Comparison of ENCODE assay signal across 22 cellular contexts in genomic region chr7:50615519-50615845, GRCh38. TPM values are rescaled to one million over a fixed set of nuclear protein-coding genes. Genes with fewer than 3 reads are reported as not detected.
DNase-seq lines count a peak whose midpoint lies in the region; ATAC-seq and TF ChIP-seq lines count a peak whose summit lies in the region.
"Had no signal": no experiment of that assay in that cellular context is flagged by ENCODE, and none has a peak within 500 bp of the region (broad histone marks: within the 10 kb centered on the region; RNA-seq: fewer than 3 reads in every experiment).

No MANE protein-coding gene starts in this region.

- no peak for TF ChIP-seq CTCF in hepatocyte (IDR thresholded peaks at IDR 0.05; ENCODE audit: poor library complexity)

- H3K36me3 Mint-ChIP-seq in central memory CD8-positive, alpha-beta T cell (ENCODE audit: insufficient read depth), result peaks cover 4% of the 10 kb centered on the region
- peaks cover 3% of the 10 kb centered on the region for H3K36me3 Mint-ChIP-seq in activated CD4-positive, alpha-beta memory T cell treated with anti-CD3 and anti-CD28 coated beads for 36 hours

- H3K36me3 ChIP-seq in hepatocyte (replicated peaks; ENCODE audit: insufficient read depth, low read depth) (no peaks in the 10 kb centered on the region), mucosa of rectum (ENCODE audit: control insufficient read depth in 2 of 2, insufficient read depth in 2 of 2, low read length in 2 of 2) (peaks cover 2 to 4% of the 10 kb centered on the region in 2 donors)

- H3K27me3 ChIP-seq in hepatocyte (no peaks in the 10 kb centered on the region), mucosa of rectum (ENCODE audit: control insufficient read depth in 2 of 2, insufficient read depth in 2 of 2, low read length in 2 of 2) (no peaks in the 10 kb centered on the region)
- H3K27me3 ChIP-seq: BLaER1 had no signal

- no peaks in the 10 kb centered on the region for H4K20me1 ChIP-seq in hepatocyte (ENCODE audit: insufficient read depth, poor library complexity, severe bottlenecking)
- H4K20me1 ChIP-seq: BLaER1 had no signal

- peaks cover 26% of the 10 kb centered on the region for H3K4me1 Mint-ChIP-seq in central memory CD8-positive, alpha-beta T cell
- peaks cover 14% of the 10 kb centered on the region for H3K4me1 Mint-ChIP-seq in activated CD4-positive, alpha-beta memory T cell treated with anti-CD3 and anti-CD28 coated beads for 36 hours (ENCODE audit: low read depth)
- H3K4me1 Mint-ChIP-seq: H9 had no signal

- H3K27ac ChIP-seq in hepatocyte (peak overlapping the region; percentile 83), mucosa of rectum (ENCODE audit: low read depth in 2 of 2, low read length in 2 of 2) (peak overlapping the region; percentile 37 to 56)
- H3K27ac ChIP-seq: BLaER1, GM23248, PC-9 had no signal

- no peaks in the 10 kb centered on the region for H3K9me2 ChIP-seq in hepatocyte (replicated peaks; ENCODE audit: insufficient read depth)

- H3K79me2 ChIP-seq in hepatocyte, result no peaks in the 10 kb centered on the region

- H3K9me3 ChIP-seq in hepatocyte (ENCODE audit: low read depth), result no peaks in the 10 kb centered on the region
- H3K9me3 ChIP-seq in mucosa of rectum (ENCODE audit: control insufficient read depth in 2 of 2, low read length in 2 of 2), result no peaks in the 10 kb centered on the region
- H3K9me3 ChIP-seq: BLaER1 had no signal

- H3K27me3 Mint-ChIP-seq in central memory CD8-positive, alpha-beta T cell, result no peaks in the 10 kb centered on the region
- H3K27me3 Mint-ChIP-seq in activated CD4-positive, alpha-beta memory T cell treated with anti-CD3 and anti-CD28 coated beads for 36 hours, result no peaks in the 10 kb centered on the region
- H3K27me3 Mint-ChIP-seq: CD4-positive, alpha-beta T cell had no signal

- CTCF ChIA-PET in activated CD4-positive, alpha-beta memory T cell treated with anti-CD3 and anti-CD28 coated beads for 36 hours (lab: Charles Lee), result interaction anchor here (1.2 to 2.9 kb wide), 6 partner anchors 8 to 545 kb away, joined by 3 to 18 read pairs (median 9); no protein-coding TSS in a partner anchor

- DNase-seq in central memory CD8-positive, alpha-beta T cell (ENCODE audit: low spot score in 2 of 2), result no peak
- no peak for DNase-seq in hepatocyte (ENCODE audit: low spot score)
- DNase-seq in SHP77 (lab: John Stamatoyannopoulos, UW), result no peak
- DNase-seq in activated CD4-positive, alpha-beta memory T cell treated with anti-CD3 and anti-CD28 coated beads for 36 hours, result no peak
- no peak for DNase-seq in UCSD-AML1 (lab: John Stamatoyannopoulos, UW; ENCODE audit: unreplicated experiment)
- DNase-seq: CD4-positive, alpha-beta T cell; COR-L47; GM23248; H9; HFFc6; NCI-H1092; NCI-H1436 treated with DMSO at 0.1 percent for 48 hours; NCI-H2029; NCI-H226; NCI-H748 treated with DMSO at 0.1 percent for 48 hours; PC-9; SHP77 treated with DMSO at 0.1 percent for 48 hours had no signal

- H3K4me3 ChIP-seq in hepatocyte, result no peak overlapping the region
- H3K4me3 ChIP-seq in mucosa of rectum (ENCODE audit: low read length in 2 of 2), result no peak overlapping the region
- H3K4me3 ChIP-seq: BLaER1, GM23248, K562, PC-9 had no signal

- intact Hi-C loops in activated CD4-positive, alpha-beta memory T cell treated with anti-CD3 and anti-CD28 coated beads for 36 hours (cut with micrococcal nuclease), result no loop called here

- no peak overlapping the region for H3K4me3 Mint-ChIP-seq in central memory CD8-positive, alpha-beta T cell
- no peak overlapping the region for H3K4me3 Mint-ChIP-seq in activated CD4-positive, alpha-beta memory T cell treated with anti-CD3 and anti-CD28 coated beads for 36 hours
- H3K4me3 Mint-ChIP-seq: CD4-positive, alpha-beta T cell; H9; HFFc6 had no signal

- H3K27ac Mint-ChIP-seq in central memory CD8-positive, alpha-beta T cell (ENCODE audit: low read depth), result peak overlapping the region; percentile 49
- H3K27ac Mint-ChIP-seq in activated CD4-positive, alpha-beta memory T cell treated with anti-CD3 and anti-CD28 coated beads for 36 hours, result no peak overlapping the region
- H3K27ac Mint-ChIP-seq: CD4-positive, alpha-beta T cell; HFFc6 had no signal

- no peak for ATAC-seq in central memory CD8-positive, alpha-beta T cell (replicated peaks; ENCODE audit: extremely low read depth, poor library complexity, severe bottlenecking)
- no peak for ATAC-seq in HG03520 (IDR thresholded peaks at IDR 0.05; ENCODE audit: unreplicated experiment)
- ATAC-seq: K562 had no signal

- H2AFZ ChIP-seq in hepatocyte, result no peak overlapping the region
- H2AFZ ChIP-seq: GM23248, PC-9 had no signal

- WGBS in hepatocyte (ENCODE audit: low lambda C conversion rate, missing lambda C conversion rate), result 91% methylated on average over 3 of the region's 3 CpGs

- no peak overlapping the region for H3K4me2 ChIP-seq in hepatocyte
- H3K4me2 ChIP-seq: BLaER1, PC-9 had no signal

- no peaks in the 10 kb centered on the region for H3K9me3 Mint-ChIP-seq in central memory CD8-positive, alpha-beta T cell
- no peaks in the 10 kb centered on the region for H3K9me3 Mint-ChIP-seq in activated CD4-positive, alpha-beta memory T cell treated with anti-CD3 and anti-CD28 coated beads for 36 hours
- H3K9me3 Mint-ChIP-seq: CD4-positive, alpha-beta T cell; H9; HFFc6 had no signal

- peaks cover 9% of the 10 kb centered on the region for H3K4me1 ChIP-seq in hepatocyte (ENCODE audit: insufficient read depth)
- peaks cover 15 to 20% of the 10 kb centered on the region in 2 donors for H3K4me1 ChIP-seq in mucosa of rectum (ENCODE audit: control insufficient read depth in 2 of 2, insufficient read depth in 2 of 2, low read length in 2 of 2)

- no peak overlapping the region for H3K9ac ChIP-seq in mucosa of rectum (ENCODE audit: low read depth in 1 of 2, low read length in 2 of 2)
- H3K9ac ChIP-seq: BLaER1, GM23248 had no signal

- POLR2A ChIA-PET in activated CD4-positive, alpha-beta memory T cell treated with anti-CD3 and anti-CD28 coated beads for 36 hours (lab: Charles Lee), result no interaction called here

RNA-seq across cellular contexts. Expression of gene DDC, which starts 50.3 kb away (rescaled TPM):
- 56.1 and 58.0 TPM in 2 replicates for total RNA-seq in hepatocyte
- 37.8 and 42.4 TPM in 2 replicates for polyA plus RNA-seq in hepatocyte
- not detected for total RNA-seq in activated CD4-positive, alpha-beta memory T cell treated with anti-CD3 and anti-CD28 coated beads for 36 hours
- total RNA-seq: CD4-positive, alpha-beta T cell; G401; GM23248; H9; HFFc6; K562; PC-9 had no signal
- polyA plus RNA-seq: GM23248, K562 had no signal

Comparison
In these comparisons a context has a peak if more than half of its experiments do, and no peak if none do; other contexts are left out.
1. RNA of gene DDC, which starts 50.3 kb away (total RNA-seq): 56.1 to 58.0 TPM in hepatocyte; not detected in activated CD4-positive, alpha-beta memory T cell treated with anti-CD3 and anti-CD28 coated beads for 36 hours; every median in the first group is over 10 times any median in the second.